Comparison of ENCODE assay signal across 9 cellular contexts in genomic region chr3:46442591-46443530, GRCh38. TPM values are rescaled to one million over a fixed set of nuclear protein-coding genes. Genes with fewer than 3 reads are reported as not detected.
A peak's percentile ranks its signal among the peaks of the same experiment; 100 is the strongest.
DNase-seq lines count a peak whose midpoint lies in the region; ATAC-seq, FAIRE-seq and TF ChIP-seq lines count a peak whose summit lies in the region.
"Had no signal": no experiment of that assay in that cellular context is flagged by ENCODE, and none has a peak within 500 bp of the region (broad histone marks: within the 10 kb centered on the region; RNA-seq: fewer than 3 reads in every experiment).

No MANE protein-coding gene starts in this region.

- in situ Hi-C loops in HepG2 (cut with HindIII; ENCODE audit: extremely low pct_ligation_motif_present, low pct_unique_long_range_greater_than_20kb), result no loop called here

- H3K27me3 Mint-ChIP-seq in activated T-helper 2 cell treated with anti-CD3 and anti-CD28 coated beads, Interferon-gamma antibody, Interleukin-2, Interleukin-4, amounts not matched to agents 10 μg/mL and 5 μg/mL and 100 μg/mL, durations not matched to agents 14 hours and 24 hours and 36 hours (ENCODE audit: low read depth), result peaks cover 10% of the 10 kb centered on the region

- H3K4me2 ChIP-seq in HepG2 (ENCODE audit: low read depth, low read length), result no peak overlapping the region

- no peak overlapping the region for H2AFZ ChIP-seq in HepG2 (ENCODE audit: low read length)

- FAIRE-seq in HepG2 (lab: Jason Lieb, UNC), result no peak

- no peak overlapping the region for H3K27ac Mint-ChIP-seq in activated T-helper 2 cell treated with anti-CD3 and anti-CD28 coated beads, Interferon-gamma antibody, Interleukin-2, Interleukin-4, amounts not matched to agents 10 μg/mL and 5 μg/mL and 100 μg/mL, durations not matched to agents 14 hours and 24 hours and 36 hours

- H3K4me3 ChIP-seq in LNCaP clone FGC (ENCODE audit: low read depth, low read length), result no peak overlapping the region
- no peak overlapping the region for H3K4me3 ChIP-seq in HepG2 (replicated peaks in 1 of 3; ENCODE audit: insufficient read depth in 1 of 3, low read depth in 2 of 3, low read length in 3 of 3)

- H3K9ac ChIP-seq in HepG2 (ENCODE audit: insufficient read depth, low read depth, low read length), result no peak overlapping the region

- POLR2A ChIA-PET in HepG2 (lab: Yijun Ruan, JAX), result no interaction called here

- H3K36me3 Mint-ChIP-seq in activated T-helper 2 cell treated with anti-CD3 and anti-CD28 coated beads, Interferon-gamma antibody, Interleukin-2, Interleukin-4, amounts not matched to agents 10 μg/mL and 5 μg/mL and 100 μg/mL, durations not matched to agents 14 hours and 24 hours and 36 hours (ENCODE audit: low read depth), result no peaks in the 10 kb centered on the region

- TF ChIP-seq CTCF in LNCaP clone FGC (IDR thresholded peaks at IDR 0.05; ENCODE audit: control insufficient read depth, extremely low read depth, insufficient read depth) (peak; percentile 42), HepG2 (CRISPR knock-in tag; IDR thresholded peaks at IDR 0.05) (peak; percentile 54)

- no peaks in the 10 kb centered on the region for H3K4me1 ChIP-seq in HepG2 (ENCODE audit: insufficient read depth, low read length)

- H3K9me3 ChIP-seq in HepG2 (ENCODE audit: low read length), result no peaks in the 10 kb centered on the region

- no peak overlapping the region for H3K4me3 Mint-ChIP-seq in activated T-helper 2 cell treated with anti-CD3 and anti-CD28 coated beads, Interferon-gamma antibody, Interleukin-2, Interleukin-4, amounts not matched to agents 10 μg/mL and 5 μg/mL and 100 μg/mL, durations not matched to agents 14 hours and 24 hours and 36 hours (ENCODE audit: low read depth)

- no peaks in the 10 kb centered on the region for H3K36me3 ChIP-seq in HepG2 (replicated peaks in 1 of 2; ENCODE audit: control insufficient read depth in 1 of 2, insufficient read depth in 2 of 2, low read length in 2 of 2)

- no peak overlapping the region for H3K27ac ChIP-seq in HepG2 (ENCODE audit: extremely low read length, insufficient read depth, low read length)

- 21% methylated on average over 8 of the region's 16 CpGs for WGBS in HepG2 (ENCODE audit: low lambda C conversion rate)

- intact Hi-C loops in activated T-helper 2 cell treated with anti-CD3 and anti-CD28 coated beads, Interferon-gamma antibody, Interleukin-2, Interleukin-4, amounts not matched to agents 10 μg/mL and 5 μg/mL and 100 μg/mL, durations not matched to agents 14 hours and 24 hours and 36 hours (cut with micrococcal nuclease), result loop anchor here (5.0 kb wide), 2 partner anchors 71 to 151 kb away; partner anchors contain the start of gene CCR5
- intact Hi-C loops in HepG2 (cut with micrococcal nuclease; ENCODE audit: unreplicated experiment), result no loop called here

- H3K9me3 Mint-ChIP-seq in activated T-helper 2 cell treated with anti-CD3 and anti-CD28 coated beads, Interferon-gamma antibody, Interleukin-2, Interleukin-4, amounts not matched to agents 10 μg/mL and 5 μg/mL and 100 μg/mL, durations not matched to agents 14 hours and 24 hours and 36 hours, result no peaks in the 10 kb centered on the region

- H4K20me1 ChIP-seq in HepG2 (ENCODE audit: insufficient read depth, low read length), result no peaks in the 10 kb centered on the region

- peaks cover 18% of the 10 kb centered on the region for H3K4me1 Mint-ChIP-seq in activated T-helper 2 cell treated with anti-CD3 and anti-CD28 coated beads, Interferon-gamma antibody, Interleukin-2, Interleukin-4, amounts not matched to agents 10 μg/mL and 5 μg/mL and 100 μg/mL, durations not matched to agents 14 hours and 24 hours and 36 hours (ENCODE audit: low read depth)

- TF ChIP-seq POLR2A in HepG2 (IDR thresholded peaks at IDR 0.05; ENCODE audit: insufficient read depth in 1 of 2, low read depth in 2 of 2, low read length in 2 of 2), result no peak

- TF ChIP-seq EP300 in HepG2 (IDR thresholded peaks at IDR 0.05; ENCODE audit: low read depth in 2 of 2, low read length in 2 of 2), result no peak
- no peak for TF ChIP-seq EP300 in HepG2 (CRISPR knock-in tag; IDR thresholded peaks at IDR 0.05; ENCODE audit: borderline replicate concordance)

- CTCF ChIA-PET in HepG2 (lab: Yijun Ruan, JAX; ENCODE audit: low intra/inter-chr PET ratio, low total read pairs), result interaction anchor here (0.6 kb wide), 1 partner anchor 75 kb away, joined by 3 read pairs; no protein-coding TSS in a partner anchor

- ATAC-seq in HepG2, result 0 out of 3 replicates have a peak, but pooled peaks have one; percentile 37
- no peak for ATAC-seq in HG03565 (IDR thresholded peaks at IDR 0.05; ENCODE audit: unreplicated experiment)
- no peak for ATAC-seq in GM19324 (IDR thresholded peaks at IDR 0.05; ENCODE audit: low FRiP score, unreplicated experiment)
- ATAC-seq in GM21576 (IDR thresholded peaks at IDR 0.05; ENCODE audit: unreplicated experiment), result no peak

- BruUV-seq in HepG2 (replicated peaks; lab: Mats Ljungman, UMichigan), result no TSS peak

- no peak for TF ChIP-seq RAD21 in HepG2 (CRISPR knock-in tag; IDR thresholded peaks at IDR 0.05)

- DNase-seq in GDM1 (lab: John Stamatoyannopoulos, UW), result peak; percentile 28
- DNase-seq in LNCaP clone FGC (ENCODE audit: low read depth), result no peak
- DNase-seq in activated T-helper 2 cell treated with anti-CD3 and anti-CD28 coated beads, Interferon-gamma antibody, Interleukin-2, Interleukin-4, amounts not matched to agents 10 μg/mL and 5 μg/mL and 100 μg/mL, durations not matched to agents 14 hours and 24 hours and 36 hours (ENCODE audit: low spot score), result peak; percentile 14
- peak; percentile 10 for DNase-seq in HepG2 (ENCODE audit: low spot score)
- DNase-seq in NK-92 (lab: John Stamatoyannopoulos, UW; ENCODE audit: unreplicated experiment), result no peak
- DNase-seq: RPMI8226 had no signal

- H3K27me3 ChIP-seq in HepG2 (ENCODE audit: control insufficient read depth in 1 of 2, insufficient read depth in 2 of 2, low read length in 2 of 2), result no peaks in the 10 kb centered on the region

- H3K79me2 ChIP-seq in HepG2 (ENCODE audit: insufficient read depth, low read length), result no peaks in the 10 kb centered on the region

RNA-seq across cellular contexts. Expression of gene LTF, which starts 21.8 kb away (rescaled TPM):
- not detected in 2 replicates for total RNA-seq in activated T-helper 2 cell treated with anti-CD3 and anti-CD28 coated beads, Interferon-gamma antibody, Interleukin-2, Interleukin-4, amounts not matched to agents 10 μg/mL and 5 μg/mL and 100 μg/mL, durations not matched to agents 14 hours and 24 hours and 36 hours
- not detected in 2 replicates for total RNA-seq in HepG2 (2016; rRNA removed; fragmentation: Illumina TruSeq; extraction: Trizol)
- not detected in 2 replicates for total RNA-seq in HepG2 (2016; cell fraction: cytosol; rRNA removed; fragmentation: Illumina TruSeq; extraction: Trizol; ENCODE audit: low read depth)
- not detected in 2 replicates for total RNA-seq in HepG2 (2016; cell fraction: insoluble cytoplasmic fraction; rRNA removed; fragmentation: Illumina TruSeq; extraction: Trizol)
- not detected in 2 replicates for total RNA-seq in HepG2 (2016; cell fraction: membrane; rRNA removed; fragmentation: Illumina TruSeq; extraction: Trizol)
- not detected in 2 replicates for total RNA-seq in HepG2 (2016; cell fraction: nucleus; rRNA removed; fragmentation: Illumina TruSeq; extraction: Trizol)
- not detected in 2 replicates for polyA plus RNA-seq in HepG2 (2011; rRNA removed)
- polyA plus RNA-seq in HepG2 (2011; cell fraction: cytosol; rRNA removed), result not detected in 2 replicates
- not detected in 2 replicates for polyA plus RNA-seq in HepG2 (2011; cell fraction: nucleus; rRNA removed)
- polyA plus RNA-seq in HepG2 (2012), result not detected in 2 replicates
- polyA plus RNA-seq in HepG2 (2016; cell fraction: cytosol; fragmentation: Illumina TruSeq; extraction: Trizol; ENCODE audit: low read depth), result not detected in 2 replicates
- polyA plus RNA-seq in HepG2 (2016; cell fraction: insoluble cytoplasmic fraction; fragmentation: Illumina TruSeq; extraction: Trizol; ENCODE audit: low read depth), result not detected in 2 replicates
- polyA plus RNA-seq in HepG2 (2016; cell fraction: membrane; fragmentation: Illumina TruSeq; extraction: Trizol; ENCODE audit: low read depth), result not detected in 2 replicates
- not detected in 2 replicates for polyA plus RNA-seq in HepG2 (2016; cell fraction: nucleus; fragmentation: Illumina TruSeq; extraction: Trizol; ENCODE audit: insufficient read depth, low read depth)
- polyA minus RNA-seq in HepG2 (2011; rRNA and poly(A)+ RNA removed; ENCODE audit: low replicate concordance), result not detected in 2 replicates
- not detected in 2 replicates for polyA minus RNA-seq in HepG2 (2011; cell fraction: cytosol; rRNA and poly(A)+ RNA removed)
- not detected in 2 replicates for polyA minus RNA-seq in HepG2 (2011; cell fraction: nucleus; rRNA and poly(A)+ RNA removed)

RNA-seq across cellular contexts. Expression of gene CCRL2, which starts 35.8 kb away (rescaled TPM):
- 1.2 and 1.6 TPM in 2 replicates for total RNA-seq in activated T-helper 2 cell treated with anti-CD3 and anti-CD28 coated beads, Interferon-gamma antibody, Interleukin-2, Interleukin-4, amounts not matched to agents 10 μg/mL and 5 μg/mL and 100 μg/mL, durations not matched to agents 14 hours and 24 hours and 36 hours
- not detected in 2 replicates for total RNA-seq in HepG2 (2016; rRNA removed; fragmentation: Illumina TruSeq; extraction: Trizol)
- total RNA-seq in HepG2 (2016; cell fraction: cytosol; rRNA removed; fragmentation: Illumina TruSeq; extraction: Trizol; ENCODE audit: low read depth), result not detected in 2 replicates
- not detected in 2 replicates for total RNA-seq in HepG2 (2016; cell fraction: insoluble cytoplasmic fraction; rRNA removed; fragmentation: Illumina TruSeq; extraction: Trizol)
- total RNA-seq in HepG2 (2016; cell fraction: membrane; rRNA removed; fragmentation: Illumina TruSeq; extraction: Trizol), result not detected in 2 replicates
- not detected in 2 replicates for total RNA-seq in HepG2 (2016; cell fraction: nucleus; rRNA removed; fragmentation: Illumina TruSeq; extraction: Trizol)
- polyA plus RNA-seq in HepG2 (2011; rRNA removed), result not detected in 2 replicates
- polyA plus RNA-seq in HepG2 (2011; cell fraction: cytosol; rRNA removed), result not detected in 2 replicates
- not detected in 2 replicates for polyA plus RNA-seq in HepG2 (2011; cell fraction: nucleus; rRNA removed)
- polyA plus RNA-seq in HepG2 (2012), result not detected in 2 replicates
- polyA plus RNA-seq in HepG2 (2016; cell fraction: cytosol; fragmentation: Illumina TruSeq; extraction: Trizol; ENCODE audit: low read depth), result not detected in 2 replicates
- polyA plus RNA-seq in HepG2 (2016; cell fraction: insoluble cytoplasmic fraction; fragmentation: Illumina TruSeq; extraction: Trizol; ENCODE audit: low read depth), result not detected in 2 replicates
- not detected in 2 replicates for polyA plus RNA-seq in HepG2 (2016; cell fraction: membrane; fragmentation: Illumina TruSeq; extraction: Trizol; ENCODE audit: low read depth)
- not detected in 2 replicates for polyA plus RNA-seq in HepG2 (2016; cell fraction: nucleus; fragmentation: Illumina TruSeq; extraction: Trizol; ENCODE audit: insufficient read depth, low read depth)
- 1.0 and 3.6 TPM in 2 replicates for polyA minus RNA-seq in HepG2 (2011; rRNA and poly(A)+ RNA removed; ENCODE audit: low replicate concordance)
- not detected in 2 replicates for polyA minus RNA-seq in HepG2 (2011; cell fraction: cytosol; rRNA and poly(A)+ RNA removed)
- polyA minus RNA-seq in HepG2 (2011; cell fraction: nucleus; rRNA and poly(A)+ RNA removed), result not detected in 2 replicates

RNA-seq across cellular contexts. Expression of gene RTP3, which starts 54.9 kb away (rescaled TPM):
- total RNA-seq in activated T-helper 2 cell treated with anti-CD3 and anti-CD28 coated beads, Interferon-gamma antibody, Interleukin-2, Interleukin-4, amounts not matched to agents 10 μg/mL and 5 μg/mL and 100 μg/mL, durations not matched to agents 14 hours and 24 hours and 36 hours, result not detected in 2 replicates
- total RNA-seq in HepG2 (2016; rRNA removed; fragmentation: Illumina TruSeq; extraction: Trizol), result 0.09 TPM in 1 of 2 replicates, not detected in the other
- total RNA-seq in HepG2 (2016; cell fraction: cytosol; rRNA removed; fragmentation: Illumina TruSeq; extraction: Trizol; ENCODE audit: low read depth), result not detected in 2 replicates
- total RNA-seq in HepG2 (2016; cell fraction: insoluble cytoplasmic fraction; rRNA removed; fragmentation: Illumina TruSeq; extraction: Trizol), result not detected in 2 replicates
- total RNA-seq in HepG2 (2016; cell fraction: membrane; rRNA removed; fragmentation: Illumina TruSeq; extraction: Trizol), result not detected in 2 replicates
- total RNA-seq in HepG2 (2016; cell fraction: nucleus; rRNA removed; fragmentation: Illumina TruSeq; extraction: Trizol), result not detected in 2 replicates
- not detected in 2 replicates for polyA plus RNA-seq in HepG2 (2011; rRNA removed)
- 0.05 and 0.06 TPM in 2 replicates for polyA plus RNA-seq in HepG2 (2011; cell fraction: cytosol; rRNA removed)
- not detected in 2 replicates for polyA plus RNA-seq in HepG2 (2011; cell fraction: nucleus; rRNA removed)
- polyA plus RNA-seq in HepG2 (2012), result 0.13 TPM in 1 of 2 replicates, not detected in the other
- not detected in 2 replicates for polyA plus RNA-seq in HepG2 (2016; cell fraction: cytosol; fragmentation: Illumina TruSeq; extraction: Trizol; ENCODE audit: low read depth)
- not detected in 2 replicates for polyA plus RNA-seq in HepG2 (2016; cell fraction: insoluble cytoplasmic fraction; fragmentation: Illumina TruSeq; extraction: Trizol; ENCODE audit: low read depth)
- not detected in 2 replicates for polyA plus RNA-seq in HepG2 (2016; cell fraction: membrane; fragmentation: Illumina TruSeq; extraction: Trizol; ENCODE audit: low read depth)
- not detected in 2 replicates for polyA plus RNA-seq in HepG2 (2016; cell fraction: nucleus; fragmentation: Illumina TruSeq; extraction: Trizol; ENCODE audit: insufficient read depth, low read depth)
- polyA minus RNA-seq in HepG2 (2011; rRNA and poly(A)+ RNA removed; ENCODE audit: low replicate concordance), result not detected in 2 replicates
- not detected in 2 replicates for polyA minus RNA-seq in HepG2 (2011; cell fraction: cytosol; rRNA and poly(A)+ RNA removed)
- polyA minus RNA-seq in HepG2 (2011; cell fraction: nucleus; rRNA and poly(A)+ RNA removed), result not detected in 2 replicates

Comparison
In these comparisons a context has a peak if more than half of its experiments do, and no peak if none do; other contexts are left out.
1. DNase-seq: peak in GDM1 (single experiment), activated T-helper 2 cell treated with anti-CD3 and anti-CD28 coated beads, Interferon-gamma antibody, Interleukin-2, Interleukin-4, amounts not matched to agents 10 μg/mL and 5 μg/mL and 100 μg/mL, durations not matched to agents 14 hours and 24 hours and 36 hours (single experiment) and HepG2 (single experiment); none in LNCaP clone FGC (single experiment) and NK-92 (single experiment).